In genomic region chrX:41326431-41326830, GRCh38 we compare ENCODE assay signal across 34 cellular contexts.
"Had no signal": no experiment of that assay in that cellular context is flagged by ENCODE, and none has a peak within 500 bp of the region (broad histone marks: within the 10 kb centered on the region; RNA-seq: fewer than 3 reads in every experiment).

No MANE protein-coding gene starts in this region.

- H3K36me3 ChIP-seq: MG63 had no signal

- H3K4me3 ChIP-seq: MG63 had no signal

- H3K27ac ChIP-seq: KMS-11 had no signal

- DNase-seq: Karpas-422, Kasumi-1, KG1, MG63, MM.1S, MV-4-11, NCI-H1048, NCI-H1092, NCI-H1092 treated with DMSO at 0.1 percent for 48 hours, NCI-H1105, NCI-H1105 treated with DMSO at 0.1 percent for 48 hours, NCI-H1417, NCI-H1417 treated with DMSO at 0.1 percent for 48 hours, NCI-H1436, NCI-H1436 treated with DMSO at 0.1 percent for 48 hours, NCI-H146, NCI-H1694, NCI-H1694 treated with DMSO at 0.1 percent for 48 hours, NCI-H187, NCI-H187 treated with DMSO at 0.1 percent for 48 hours, NCI-H1930, NCI-H2029, NCI-H2029 treated with DMSO at 0.1 percent for 48 hours, NCI-H2081, NCI-H2081 treated with DMSO at 0.1 percent for 48 hours, NCI-H2107, NCI-H2171, NCI-H2171 treated with DMSO at 0.1 percent for 48 hours, NCI-H2227 treated with DMSO at 0.1 percent for 48 hours, NCI-H226, NCI-H345, NCI-H446, NCI-H446 treated with DMSO at 0.1 percent for 48 hours had no signal

- H3K9me3 ChIP-seq: MG63 had no signal
